Comparison of ENCODE assay signal across 22 cellular contexts in the genomic region with DNA sequence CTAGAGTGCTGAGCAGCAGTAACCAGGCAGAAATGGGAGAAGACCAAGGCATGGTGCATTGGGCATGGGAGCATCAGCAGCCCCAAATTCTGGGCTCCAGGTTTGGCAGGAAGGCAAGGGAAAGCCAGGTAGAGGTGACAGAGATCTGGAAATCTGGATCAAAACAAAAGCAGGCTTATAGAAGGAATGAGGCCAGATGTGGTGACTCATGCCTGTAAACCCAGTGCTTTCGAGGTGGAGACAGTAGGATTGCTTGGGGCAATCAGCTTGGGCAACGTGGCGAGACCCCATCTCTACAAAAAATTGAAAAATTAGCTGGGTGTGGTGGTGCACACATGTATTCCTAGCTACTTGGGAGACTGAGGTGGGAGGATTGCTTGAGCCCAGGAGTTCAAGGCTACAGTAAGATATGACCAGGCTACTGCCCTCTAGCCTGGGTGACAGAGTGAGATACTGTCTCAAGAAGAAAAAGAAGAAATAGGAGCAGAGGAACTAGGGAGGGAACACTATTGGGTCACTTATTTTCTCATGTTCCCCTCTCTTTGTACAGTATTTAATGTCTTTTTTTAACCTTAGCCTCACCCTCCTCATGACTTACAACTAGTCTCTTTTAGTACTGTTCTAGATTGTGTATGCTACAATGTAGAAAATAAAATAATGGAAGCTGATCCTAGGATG. TPM values are rescaled to one million over a fixed set of nuclear protein-coding genes. Genes with fewer than 3 reads are reported as not detected.
A peak's percentile ranks its signal among the peaks of the same experiment; 100 is the strongest.
DNase-seq lines count a peak whose midpoint lies in the region; ATAC-seq, FAIRE-seq and TF ChIP-seq lines count a peak whose summit lies in the region.
"Had no signal": no experiment of that assay in that cellular context is flagged by ENCODE, and none has a peak within 500 bp of the region (broad histone marks: within the 10 kb centered on the region; RNA-seq: fewer than 3 reads in every experiment).

No MANE protein-coding gene starts in this region.

- no peak for TF ChIP-seq POLR2A in HepG2 (IDR thresholded peaks at IDR 0.05; ENCODE audit: insufficient read depth in 1 of 2, low read depth in 2 of 2, low read length in 2 of 2)

- CTCF ChIA-PET in HepG2 (lab: Yijun Ruan, JAX; ENCODE audit: low intra/inter-chr PET ratio, low total read pairs), result no interaction called here

- H3K36me3 ChIP-seq in RWPE2 (ENCODE audit: low read depth), result no peaks in the 10 kb centered on the region
- no peaks in the 10 kb centered on the region for H3K36me3 ChIP-seq in HepG2 (replicated peaks in 1 of 2; ENCODE audit: control insufficient read depth in 1 of 2, insufficient read depth in 2 of 2, low read length in 2 of 2)
- H3K36me3 ChIP-seq: colonic mucosa, thyroid gland had no signal

- intact Hi-C loops in HepG2 (cut with micrococcal nuclease; ENCODE audit: unreplicated experiment), result no loop called here

- no peak overlapping the region for H3K4me2 ChIP-seq in HepG2 (ENCODE audit: low read depth, low read length)

- in situ Hi-C loops in HepG2 (cut with HindIII; ENCODE audit: extremely low pct_ligation_motif_present, low pct_unique_long_range_greater_than_20kb), result no loop called here

- peak; percentile 60; the same call in 2 of the 3 replicates for ATAC-seq in RWPE2 (ENCODE audit: low read depth)
- no peak for ATAC-seq in HG03520 (IDR thresholded peaks at IDR 0.05; ENCODE audit: unreplicated experiment)
- ATAC-seq in HepG2, result no peak
- ATAC-seq: stimulated activated memory B cell treated with anti-CD40 and anti-IgM and Interleukin-4, amounts not matched to agents 10 μg/mL and 1 μg/mL and 100 μg/mL, for 72 hours had no signal

- TF ChIP-seq EP300 in HepG2 (IDR thresholded peaks at IDR 0.05; ENCODE audit: low read depth in 2 of 2, low read length in 2 of 2), result no peak
- TF ChIP-seq EP300 in HepG2 (CRISPR knock-in tag; IDR thresholded peaks at IDR 0.05; ENCODE audit: borderline replicate concordance), result no peak

- no peak for TF ChIP-seq RAD21 in HepG2 (CRISPR knock-in tag; IDR thresholded peaks at IDR 0.05)

- H4K20me1 ChIP-seq in HepG2 (ENCODE audit: insufficient read depth, low read length), result no peaks in the 10 kb centered on the region

- H3K9ac ChIP-seq in HepG2 (ENCODE audit: insufficient read depth, low read depth, low read length), result no peak overlapping the region

- H3K27ac ChIP-seq in RWPE2 (ENCODE audit: poor library complexity, severe bottlenecking) (no peak overlapping the region), HepG2 (ENCODE audit: extremely low read length, insufficient read depth, low read length) (no peak overlapping the region)
- H3K27ac ChIP-seq: colonic mucosa, epithelial cell of prostate, thyroid gland had no signal

- 9% methylated on average over 3 of the region's 3 CpGs for WGBS in HepG2 (ENCODE audit: low lambda C conversion rate)

- H3K4me3 ChIP-seq in RWPE2 (ENCODE audit: severe bottlenecking) (no peak overlapping the region), HepG2 (replicated peaks in 1 of 3; ENCODE audit: insufficient read depth in 1 of 3, low read depth in 2 of 3, low read length in 3 of 3) (no peak overlapping the region)
- H3K4me3 ChIP-seq: colonic mucosa, thyroid gland had no signal

- no peak for FAIRE-seq in HepG2 (lab: Jason Lieb, UNC)
- FAIRE-seq: islet of Langerhans, TTC549 had no signal

- no peaks in the 10 kb centered on the region for H3K4me1 ChIP-seq in RWPE2 (ENCODE audit: insufficient read depth, poor library complexity, severe bottlenecking)
- no peaks in the 10 kb centered on the region for H3K4me1 ChIP-seq in HepG2 (ENCODE audit: insufficient read depth, low read length)
- H3K4me1 ChIP-seq: colonic mucosa, thyroid gland had no signal

- H2AFZ ChIP-seq in HepG2 (ENCODE audit: low read length), result no peak overlapping the region

- no peaks in the 10 kb centered on the region for H3K9me3 ChIP-seq in RWPE2 (ENCODE audit: severe bottlenecking)
- no peaks in the 10 kb centered on the region for H3K9me3 ChIP-seq in HepG2 (ENCODE audit: low read length)
- H3K9me3 ChIP-seq: colonic mucosa, thyroid gland had no signal

- DNase-seq in SIG-M5 treated with dmso at 0.1 percent for 504 hours (lab: John Stamatoyannopoulos, UW; ENCODE audit: unreplicated experiment) (peak; percentile 6), SIG-M5 (lab: John Stamatoyannopoulos, UW) (no peak), RWPE2 (ENCODE audit: low spot score) (no peak), fibroblast of peridontal ligament (ENCODE audit: extremely low read depth) (peak; percentile 8), HepG2 (ENCODE audit: low spot score) (no peak), SHP77 treated with DMSO at 0.1 percent for 48 hours (lab: John Stamatoyannopoulos, UW) (no peak), mesenteric fat pad (ENCODE audit: low spot score) (no peak)
- DNase-seq: 8988T; activated CD4-positive, alpha-beta T cell treated with anti-CD3 and anti-CD28 coated beads, Interleukin-2, amount 50 U/mL, for 1 hour; activated naive CD4-positive, alpha-beta T cell; colonic mucosa; DMS53; head of caudate nucleus; mesenchymal stem cell; NCI-H2081 treated with DMSO at 0.1 percent for 48 hours; NCI-H510A treated with DMSO at 0.1 percent for 48 hours; thyroid gland had no signal

- TF ChIP-seq CTCF in RWPE2 (IDR thresholded peaks at IDR 0.05; ENCODE audit: poor library complexity, severe bottlenecking) (no peak), HepG2 (CRISPR knock-in tag; IDR thresholded peaks at IDR 0.05) (no peak)

- no peaks in the 10 kb centered on the region for H3K79me2 ChIP-seq in HepG2 (ENCODE audit: insufficient read depth, low read length)

- no TSS peak for BruUV-seq in HepG2 (replicated peaks; lab: Mats Ljungman, UMichigan)

- POLR2A ChIA-PET in HepG2 (lab: Yijun Ruan, JAX), result no interaction called here

- H3K27me3 ChIP-seq in RWPE2 (ENCODE audit: insufficient read depth, poor library complexity, severe bottlenecking) (no peaks in the 10 kb centered on the region), HepG2 (ENCODE audit: control insufficient read depth in 1 of 2, insufficient read depth in 2 of 2, low read length in 2 of 2) (no peaks in the 10 kb centered on the region)
- H3K27me3 ChIP-seq: colonic mucosa, thyroid gland had no signal

TF ChIP-seq in HepG2, 621 proteins besides CTCF, POLR2A, EP300 and RAD21 (continues in another document):
- no peak for TF ChIP-seq SMC3 (IDR thresholded peaks at IDR 0.05; ENCODE audit: low read length)
- no peak for TF ChIP-seq ZFP62 (CRISPR knock-in tag; IDR thresholded peaks at IDR 0.05)
- no peak for TF ChIP-seq RNF2 (conservative IDR thresholded peaks at IDR 0.05; ENCODE audit: low read depth)
- TF ChIP-seq SMAD1 (CRISPR knock-in tag; IDR thresholded peaks at IDR 0.05; ENCODE audit: borderline replicate concordance, low read depth), result no peak
- no peak for TF ChIP-seq HMGA1 (CRISPR knock-in tag; conservative IDR thresholded peaks at IDR 0.05)
- no peak for TF ChIP-seq SSRP1 (CRISPR knock-in tag; IDR thresholded peaks at IDR 0.05)

RNA-seq across cellular contexts. Expression of a gene that starts 25.1 kb away (rescaled TPM):
- total RNA-seq in HepG2 (2016; rRNA removed; fragmentation: Illumina TruSeq; extraction: Trizol) (0.07 TPM in 1 of 2 replicates, not detected in the other), mesenteric fat pad (0.90 TPM)
- not detected in 2 replicates for total RNA-seq in HepG2 (2016; cell fraction: cytosol; rRNA removed; fragmentation: Illumina TruSeq; extraction: Trizol; ENCODE audit: low read depth)
- 0.06 and 0.10 TPM in 2 replicates for total RNA-seq in HepG2 (2016; cell fraction: insoluble cytoplasmic fraction; rRNA removed; fragmentation: Illumina TruSeq; extraction: Trizol)
- total RNA-seq in HepG2 (2016; cell fraction: membrane; rRNA removed; fragmentation: Illumina TruSeq; extraction: Trizol), result not detected in 2 replicates
- 0.34 TPM in 1 of 2 replicates, not detected in the other for total RNA-seq in HepG2 (2016; cell fraction: nucleus; rRNA removed; fragmentation: Illumina TruSeq; extraction: Trizol)
- under 0.01 and 0.01 TPM in 2 replicates for polyA plus RNA-seq in HepG2 (2011; rRNA removed)
- polyA plus RNA-seq in HepG2 (2011; cell fraction: cytosol; rRNA removed), result 0.17 TPM in 1 of 2 replicates, not detected in the other
- 0.17 and 0.19 TPM in 2 replicates for polyA plus RNA-seq in HepG2 (2011; cell fraction: nucleus; rRNA removed)
- 0.05 TPM in 2 replicates for polyA plus RNA-seq in HepG2 (2012)
- not detected in 2 replicates for polyA plus RNA-seq in HepG2 (2016; cell fraction: cytosol; fragmentation: Illumina TruSeq; extraction: Trizol; ENCODE audit: low read depth)
- not detected in 2 replicates for polyA plus RNA-seq in HepG2 (2016; cell fraction: insoluble cytoplasmic fraction; fragmentation: Illumina TruSeq; extraction: Trizol; ENCODE audit: low read depth)
- polyA plus RNA-seq in HepG2 (2016; cell fraction: membrane; fragmentation: Illumina TruSeq; extraction: Trizol; ENCODE audit: low read depth), result not detected in 2 replicates
- polyA plus RNA-seq in HepG2 (2016; cell fraction: nucleus; fragmentation: Illumina TruSeq; extraction: Trizol; ENCODE audit: insufficient read depth, low read depth), result not detected in 2 replicates
- polyA minus RNA-seq in HepG2 (2011; rRNA and poly(A)+ RNA removed; ENCODE audit: low replicate concordance), result not detected in 2 replicates
- not detected in 2 replicates for polyA minus RNA-seq in HepG2 (2011; cell fraction: cytosol; rRNA and poly(A)+ RNA removed)
- polyA minus RNA-seq in HepG2 (2011; cell fraction: nucleus; rRNA and poly(A)+ RNA removed), result 0.13 and 0.37 TPM in 2 replicates

RNA-seq across cellular contexts. Expression of a gene that starts 58.5 kb away (rescaled TPM):
- 0.87 and 1.1 TPM in 2 replicates for total RNA-seq in HepG2 (2016; rRNA removed; fragmentation: Illumina TruSeq; extraction: Trizol)
- total RNA-seq in HepG2 (2016; cell fraction: cytosol; rRNA removed; fragmentation: Illumina TruSeq; extraction: Trizol; ENCODE audit: low read depth), result 0.18 TPM in 1 of 2 replicates, not detected in the other
- total RNA-seq in HepG2 (2016; cell fraction: insoluble cytoplasmic fraction; rRNA removed; fragmentation: Illumina TruSeq; extraction: Trizol), result 1.2 and 1.3 TPM in 2 replicates
- total RNA-seq in HepG2 (2016; cell fraction: membrane; rRNA removed; fragmentation: Illumina TruSeq; extraction: Trizol), result 0.31 and 0.52 TPM in 2 replicates
- total RNA-seq in HepG2 (2016; cell fraction: nucleus; rRNA removed; fragmentation: Illumina TruSeq; extraction: Trizol), result 1.7 and 2.4 TPM in 2 replicates
- 0.78 and 1.0 TPM in 2 replicates for polyA plus RNA-seq in HepG2 (2011; rRNA removed)
- polyA plus RNA-seq in HepG2 (2011; cell fraction: cytosol; rRNA removed), result 0.38 and 0.62 TPM in 2 replicates
- polyA plus RNA-seq in HepG2 (2011; cell fraction: nucleus; rRNA removed), result 0.33 and 1.3 TPM in 2 replicates
- 1.1 and 1.9 TPM in 2 replicates for polyA plus RNA-seq in HepG2 (2012)
- polyA plus RNA-seq in HepG2 (2016; cell fraction: cytosol; fragmentation: Illumina TruSeq; extraction: Trizol; ENCODE audit: low read depth), result 0.08 and 0.09 TPM in 2 replicates
- 0.37 and 0.41 TPM in 2 replicates for polyA plus RNA-seq in HepG2 (2016; cell fraction: insoluble cytoplasmic fraction; fragmentation: Illumina TruSeq; extraction: Trizol; ENCODE audit: low read depth)
- polyA plus RNA-seq in HepG2 (2016; cell fraction: membrane; fragmentation: Illumina TruSeq; extraction: Trizol; ENCODE audit: low read depth), result 0.13 and 0.40 TPM in 2 replicates
- polyA plus RNA-seq in HepG2 (2016; cell fraction: nucleus; fragmentation: Illumina TruSeq; extraction: Trizol; ENCODE audit: insufficient read depth, low read depth), result 1.0 and 2.1 TPM in 2 replicates
- polyA minus RNA-seq in HepG2 (2011; rRNA and poly(A)+ RNA removed; ENCODE audit: low replicate concordance), result 0.09 and 2.7 TPM in 2 replicates
- polyA minus RNA-seq in HepG2 (2011; cell fraction: cytosol; rRNA and poly(A)+ RNA removed), result 0.40 and 0.97 TPM in 2 replicates
- polyA minus RNA-seq in HepG2 (2011; cell fraction: nucleus; rRNA and poly(A)+ RNA removed), result 0.77 and 0.99 TPM in 2 replicates
- 8.3 TPM for total RNA-seq in mesenteric fat pad

Comparison
In these comparisons a context has a peak if more than half of its experiments do, and no peak if none do; other contexts are left out.
1. DNase-seq: peak in SIG-M5 treated with dmso at 0.1 percent for 504 hours (single experiment) and fibroblast of peridontal ligament (single experiment); none in SIG-M5 (single experiment), RWPE2 (single experiment), HepG2 (single experiment), SHP77 treated with DMSO at 0.1 percent for 48 hours (single experiment) and mesenteric fat pad (single experiment).